8 cellular contexts compared by ENCODE assay signal in the genomic region with DNA sequence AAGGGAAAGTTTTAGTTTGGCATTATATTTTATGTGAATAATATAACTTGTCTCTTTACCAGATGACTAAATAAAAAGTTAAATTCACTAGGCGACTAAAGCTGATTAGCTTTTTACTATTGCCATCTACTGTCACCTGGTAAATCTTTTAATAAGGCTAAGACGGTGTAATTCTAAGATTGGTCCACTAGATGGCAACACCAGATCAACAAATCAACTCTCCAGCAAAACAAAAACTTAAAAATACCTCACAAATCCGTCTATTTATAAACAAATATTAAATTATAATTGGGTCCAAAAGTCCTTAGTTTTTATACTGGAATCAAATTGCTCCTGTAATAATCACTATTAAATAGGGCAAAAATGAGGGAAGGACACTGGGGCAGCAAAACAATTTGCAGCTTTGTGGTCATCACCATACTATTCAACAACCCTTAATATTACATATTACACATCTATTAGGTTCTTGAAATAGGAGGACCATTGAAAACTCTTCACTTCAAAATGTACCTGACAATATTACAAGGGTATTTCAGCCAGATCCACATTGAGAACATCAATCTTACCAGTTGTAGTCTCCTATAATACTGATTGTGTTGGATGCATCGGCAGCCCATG. TPM values are rescaled to one million over a fixed set of nuclear protein-coding genes. Genes with fewer than 3 reads are reported as not detected.
DNase-seq lines count a peak whose midpoint lies in the region; ATAC-seq and TF ChIP-seq lines count a peak whose summit lies in the region.

No MANE protein-coding gene starts in this region.

- H3K9me2 ChIP-seq in HCT116 (ENCODE audit: insufficient read depth) (no peaks in the 10 kb centered on the region), PC-9 (ENCODE audit: insufficient read depth) (no peaks in the 10 kb centered on the region)

- peak; percentile 54 for TF ChIP-seq RAD21 in HCT116 (IDR thresholded peaks at IDR 0.05; ENCODE audit: low read depth)

- DNase-seq in CD1c-positive myeloid dendritic cell (ENCODE audit: extremely low spot score) (peak; percentile 65), HCT116 (ENCODE audit: low read depth, low spot score) (peak; percentile 33), PC-9 (no peak), erythroblast (lab: John Stamatoyannopoulos, UW) (peak; percentile 69 to 84), omental fat pad (ENCODE audit: low spot score) (no peak), D341Med (ENCODE audit: low spot score) (no peak)
- no peak for DNase-seq in activated effector memory CD4-positive, alpha-beta T cell treated with Interleukin-2 at 50 U/mL for 16 hours

- H3K79me2 ChIP-seq in HCT116 (ENCODE audit: insufficient read depth, low read length) (no peaks in the 10 kb centered on the region), PC-9 (ENCODE audit: low read depth) (no peaks in the 10 kb centered on the region)

- no peak overlapping the region for H3K4me3 ChIP-seq in HCT116 (replicated peaks in 1 of 2; ENCODE audit: low read depth in 1 of 2, low read length in 2 of 2)
- H3K4me3 ChIP-seq in PC-9 = no peak overlapping the region

- BruUV-seq in HCT116 (replicated peaks; lab: Mats Ljungman, UMichigan) (no TSS peak), PC-9 (replicated peaks; lab: Mats Ljungman, UMichigan) (no TSS peak)

- H3K27me3 ChIP-seq in HCT116 (ENCODE audit: insufficient read depth, low read length) (no peaks in the 10 kb centered on the region), PC-9 (ENCODE audit: insufficient read depth, low read depth) (no peaks in the 10 kb centered on the region)

- no peaks in the 10 kb centered on the region for H3F3A ChIP-seq in PC-9 (ENCODE audit: insufficient read depth, low read depth)

- ATAC-seq in HCT116 (peak; percentile 61; the same call in 1 of the 2 replicates), omental fat pad (ENCODE audit: low FRiP score) (peak; percentile 48), GM21619 (IDR thresholded peaks at IDR 0.05; ENCODE audit: unreplicated experiment) (no peak)

- no peaks in the 10 kb centered on the region for H3K4me1 ChIP-seq in HCT116 (ENCODE audit: control insufficient read depth in 1 of 2, insufficient read depth in 2 of 2, low read length in 2 of 2)
- H3K4me1 ChIP-seq in PC-9 (replicated peaks; ENCODE audit: insufficient read depth) = no peaks in the 10 kb centered on the region

- TF ChIP-seq POLR2A in HCT116 (IDR thresholded peaks at IDR 0.05; ENCODE audit: borderline replicate concordance, extremely low read depth, insufficient read depth, insufficient read length) = no peak
- TF ChIP-seq POLR2A in erythroblast (IDR thresholded peaks at IDR 0.05; ENCODE audit: low read length) = no peak

- H3K9me3 ChIP-seq in HCT116 (ENCODE audit: control insufficient read depth in 1 of 2, insufficient read depth in 1 of 2, low read depth in 1 of 2, low read length in 2 of 2) (no peaks in the 10 kb centered on the region), PC-9 (ENCODE audit: insufficient read depth, low read depth) (no peaks in the 10 kb centered on the region)

- H3K36me3 ChIP-seq in HCT116 (ENCODE audit: control insufficient read depth in 1 of 2, insufficient read depth in 2 of 2, low read length in 2 of 2) = no peaks in the 10 kb centered on the region
- no peaks in the 10 kb centered on the region for H3K36me3 ChIP-seq in PC-9 (ENCODE audit: low read depth)

- CTCF ChIA-PET in HCT116 (lab: Charles Lee) = interaction anchor here (0.6 to 1.2 kb wide), 3 partner anchors 38 to 494 kb away, joined by 3 read pairs; no protein-coding TSS in a partner anchor
- CTCF ChIA-PET in PC-9 (lab: Charles Lee) = no interaction called here

- H2AFZ ChIP-seq in HCT116 (ENCODE audit: low read depth, low read length, poor library complexity, severe bottlenecking) (no peak overlapping the region), PC-9 (no peak overlapping the region)

- intact Hi-C loops in HCT116 (cut with micrococcal nuclease) = loop anchor here (1.0 to 10.0 kb wide), 6 partner anchors 223 to 1950 kb away; no protein-coding TSS in a partner anchor
- intact Hi-C loops in PC-9 (cut with micrococcal nuclease; ENCODE audit: unreplicated experiment) = loop anchor here (10.0 kb wide), 1 partner anchor 230 kb away; no protein-coding TSS in a partner anchor

- H3K9ac ChIP-seq in HCT116 (ENCODE audit: low read length) = no peak overlapping the region

- RAD21 ChIA-PET in HCT116 (lab: Charles Lee; ENCODE audit: low non-redundant PET in 1 of 2, low total read pairs in 2 of 2, uncharacterized antibody in 2 of 2, unreplicated experiment in 2 of 2) = no interaction called here

- H3K4me2 ChIP-seq in HCT116 (ENCODE audit: low read length) = no peak overlapping the region
- no peak overlapping the region for H3K4me2 ChIP-seq in PC-9

- TF ChIP-seq CTCF in HCT116 (IDR thresholded peaks at IDR 0.05 in 2 of 3, conservative IDR thresholded peaks at IDR 0.05 in 1 of 3; ENCODE audit: borderline replicate concordance in 1 of 3, insufficient read depth in 1 of 3, low read depth in 2 of 3, low read length in 2 of 3) (peak; percentile 33 to 59 (median 50); a peak in 4 of 6 replicates), PC-9 (conservative IDR thresholded peaks at IDR 0.05) (peak; percentile 74), omental fat pad (IDR thresholded peaks at IDR 0.05) (no peak)

- POLR2A ChIA-PET in HCT116 (lab: Charles Lee) (no interaction called here), PC-9 (lab: Charles Lee; ENCODE audit: unreplicated experiment) (no interaction called here)

- no peaks in the 10 kb centered on the region for H4K20me1 ChIP-seq in HCT116 (ENCODE audit: insufficient read depth)
- H4K20me1 ChIP-seq in PC-9 (ENCODE audit: insufficient read depth) = no peaks in the 10 kb centered on the region

- H3K27ac ChIP-seq in HCT116 (ENCODE audit: low read depth, low read length) (no peak overlapping the region), PC-9 (no peak overlapping the region)

TF ChIP-seq in HCT116, 20 proteins besides CTCF, POLR2A, EP300 and RAD21:
- TF ChIP-seq, protein P1, sequence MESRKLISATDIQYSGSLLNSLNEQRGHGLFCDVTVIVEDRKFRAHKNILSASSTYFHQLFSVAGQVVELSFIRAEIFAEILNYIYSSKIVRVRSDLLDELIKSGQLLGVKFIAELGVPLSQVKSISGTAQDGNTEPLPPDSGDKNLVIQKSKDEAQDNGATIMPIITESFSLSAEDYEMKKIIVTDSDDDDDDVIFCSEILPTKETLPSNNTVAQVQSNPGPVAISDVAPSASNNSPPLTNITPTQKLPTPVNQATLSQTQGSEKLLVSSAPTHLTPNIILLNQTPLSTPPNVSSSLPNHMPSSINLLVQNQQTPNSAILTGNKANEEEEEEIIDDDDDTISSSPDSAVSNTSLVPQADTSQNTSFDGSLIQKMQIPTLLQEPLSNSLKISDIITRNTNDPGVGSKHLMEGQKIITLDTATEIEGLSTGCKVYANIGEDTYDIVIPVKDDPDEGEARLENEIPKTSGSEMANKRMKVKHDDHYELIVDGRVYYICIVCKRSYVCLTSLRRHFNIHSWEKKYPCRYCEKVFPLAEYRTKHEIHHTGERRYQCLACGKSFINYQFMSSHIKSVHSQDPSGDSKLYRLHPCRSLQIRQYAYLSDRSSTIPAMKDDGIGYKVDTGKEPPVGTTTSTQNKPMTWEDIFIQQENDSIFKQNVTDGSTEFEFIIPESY (IDR thresholded peaks at IDR 0.05; ENCODE audit: extremely low read depth, insufficient replicate concordance, low read length) = no peak
- TF ChIP-seq, protein P2, sequence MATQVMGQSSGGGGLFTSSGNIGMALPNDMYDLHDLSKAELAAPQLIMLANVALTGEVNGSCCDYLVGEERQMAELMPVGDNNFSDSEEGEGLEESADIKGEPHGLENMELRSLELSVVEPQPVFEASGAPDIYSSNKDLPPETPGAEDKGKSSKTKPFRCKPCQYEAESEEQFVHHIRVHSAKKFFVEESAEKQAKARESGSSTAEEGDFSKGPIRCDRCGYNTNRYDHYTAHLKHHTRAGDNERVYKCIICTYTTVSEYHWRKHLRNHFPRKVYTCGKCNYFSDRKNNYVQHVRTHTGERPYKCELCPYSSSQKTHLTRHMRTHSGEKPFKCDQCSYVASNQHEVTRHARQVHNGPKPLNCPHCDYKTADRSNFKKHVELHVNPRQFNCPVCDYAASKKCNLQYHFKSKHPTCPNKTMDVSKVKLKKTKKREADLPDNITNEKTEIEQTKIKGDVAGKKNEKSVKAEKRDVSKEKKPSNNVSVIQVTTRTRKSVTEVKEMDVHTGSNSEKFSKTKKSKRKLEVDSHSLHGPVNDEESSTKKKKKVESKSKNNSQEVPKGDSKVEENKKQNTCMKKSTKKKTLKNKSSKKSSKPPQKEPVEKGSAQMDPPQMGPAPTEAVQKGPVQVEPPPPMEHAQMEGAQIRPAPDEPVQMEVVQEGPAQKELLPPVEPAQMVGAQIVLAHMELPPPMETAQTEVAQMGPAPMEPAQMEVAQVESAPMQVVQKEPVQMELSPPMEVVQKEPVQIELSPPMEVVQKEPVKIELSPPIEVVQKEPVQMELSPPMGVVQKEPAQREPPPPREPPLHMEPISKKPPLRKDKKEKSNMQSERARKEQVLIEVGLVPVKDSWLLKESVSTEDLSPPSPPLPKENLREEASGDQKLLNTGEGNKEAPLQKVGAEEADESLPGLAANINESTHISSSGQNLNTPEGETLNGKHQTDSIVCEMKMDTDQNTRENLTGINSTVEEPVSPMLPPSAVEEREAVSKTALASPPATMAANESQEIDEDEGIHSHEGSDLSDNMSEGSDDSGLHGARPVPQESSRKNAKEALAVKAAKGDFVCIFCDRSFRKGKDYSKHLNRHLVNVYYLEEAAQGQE (IDR thresholded peaks at IDR 0.05; ENCODE audit: low read depth) = no peak
TF ChIP-seq in HCT116: peak in this region for 0.

RNA-seq across cellular contexts. Expression of a gene that starts 47.9 kb away (rescaled TPM):
- total RNA-seq in HCT116 (2021; ENCODE audit: unreplicated experiment) = 0.59 TPM
- not detected in 2 replicates for polyA plus RNA-seq in HCT116 (2012)
- total RNA-seq in PC-9 (2021) = 2.0 and 4.2 TPM in 2 replicates
- total RNA-seq in omental fat pad = 10 to 100 TPM; 30.6 to 41.2 (median 34.1) TPM

RNA-seq across cellular contexts. Expression of a gene that starts 59.8 kb away (rescaled TPM):
- total RNA-seq in HCT116 (2021; ENCODE audit: unreplicated experiment) (0.05 TPM), PC-9 (2021) (not detected in 2 replicates), omental fat pad (1 to 10 TPM; 1.4 to 6.0 (median 3.2) TPM)
- polyA plus RNA-seq in HCT116 (2012) = not detected in 2 replicates

Comparison
In these comparisons a context has a peak if more than half of its experiments do, and no peak if none do; other contexts are left out.
1. DNase-seq: peak in CD1c-positive myeloid dendritic cell (single experiment), HCT116 (single experiment) and erythroblast (2 of 2); none in PC-9 (0 of 2), omental fat pad (single experiment), D341Med (single experiment) and activated effector memory CD4-positive, alpha-beta T cell treated with Interleukin-2 at 50 U/mL for 16 hours (single experiment).
2. CTCF ChIP-seq: peak in HCT116 (3 of 3) and PC-9 (single experiment); none in omental fat pad (0 of 3).